21 cellular contexts compared by ENCODE assay signal in the genomic region with DNA sequence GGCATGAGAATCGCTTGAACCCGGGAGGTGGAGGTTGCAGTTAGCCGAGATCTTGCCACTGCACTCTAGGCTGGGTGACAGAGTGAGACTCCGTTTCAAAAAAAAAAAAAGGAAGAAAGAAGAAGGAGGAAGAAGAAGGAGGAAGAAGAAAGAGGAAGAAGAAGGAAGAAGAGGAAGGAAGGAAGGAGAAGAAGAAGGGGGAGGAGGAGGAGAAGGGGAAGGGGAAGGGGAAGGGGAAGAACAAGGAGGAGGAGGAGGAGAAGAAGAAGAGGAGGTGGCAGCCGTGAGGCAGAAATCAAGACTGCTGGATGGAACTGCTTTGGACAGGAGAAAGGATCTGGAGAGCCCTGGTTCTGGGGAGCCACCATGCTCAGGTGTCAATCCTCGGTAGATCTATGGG.
"Had no signal": no experiment of that assay in that cellular context is flagged by ENCODE, and none has a peak within 500 bp of the region (broad histone marks: within the 10 kb centered on the region; RNA-seq: fewer than 3 reads in every experiment).

No MANE protein-coding gene starts in this region.

- H3K9me3 Mint-ChIP-seq: activated naive CD4-positive, alpha-beta T cell treated with anti-CD3 and anti-CD28 coated beads, Interleukin-2, amount 50 U/mL, for 24 hours; central memory CD8-positive, alpha-beta T cell; naive B cell had no signal

- H3K4me1 Mint-ChIP-seq: activated naive CD4-positive, alpha-beta T cell treated with anti-CD3 and anti-CD28 coated beads, Interleukin-2, amount 50 U/mL, for 24 hours; central memory CD8-positive, alpha-beta T cell had no signal

- H3K9me3 ChIP-seq: ascending aorta, gastroesophageal sphincter, heart left ventricle, mucosa of descending colon, right lobe of liver, stomach had no signal

- ATAC-seq: esophagus mucosa, gastroesophageal sphincter, heart left ventricle, left ventricle myocardium superior, mucosa of descending colon had no signal

- H3K4me3 ChIP-seq: ascending aorta, gastroesophageal sphincter, heart left ventricle, mucosa of descending colon, neural progenitor cell, right lobe of liver, stomach had no signal

- H3K27me3 ChIP-seq: ascending aorta, gastroesophageal sphincter, heart left ventricle, right lobe of liver, stomach had no signal

- H3K79me2 ChIP-seq: parathyroid adenoma had no signal

- H3K36me3 ChIP-seq: ascending aorta, gastroesophageal sphincter, heart left ventricle, neural progenitor cell, right lobe of liver, stomach had no signal

- H3K27ac ChIP-seq: ascending aorta, gastroesophageal sphincter, heart left ventricle, neural progenitor cell, parathyroid adenoma, right lobe of liver, stomach had no signal

- H3K27me3 Mint-ChIP-seq: activated naive CD4-positive, alpha-beta T cell treated with anti-CD3 and anti-CD28 coated beads, Interleukin-2, amount 50 U/mL, for 24 hours; central memory CD8-positive, alpha-beta T cell; naive B cell had no signal

- DNase-seq: activated CD4-positive, alpha-beta T cell treated with anti-CD3 and anti-CD28 coated beads, Interleukin-2, amount 50 U/mL, for 48 hours; activated gamma-delta T cell; effector CD8-positive, alpha-beta T cell; heart left ventricle; left ventricle myocardium superior; mesenchymal stem cell; mucosa of descending colon; naive B cell; right lobe of liver; small intestine; stimulated activated CD4-positive, alpha-beta T cell treated with anti-CD3 and anti-CD28 coated beads, Interleukin-15, amount 100 ng/mL, for 24 hours; stimulated activated CD4-positive, alpha-beta T cell treated with anti-CD3 and anti-CD28 coated beads, Interleukin-2, amount 100 ng/mL, for 48 hours; stomach; trophoblast cell had no signal

- H3K27ac Mint-ChIP-seq: activated naive CD4-positive, alpha-beta T cell treated with anti-CD3 and anti-CD28 coated beads, Interleukin-2, amount 50 U/mL, for 24 hours had no signal

- H3K4me2 ChIP-seq: neural progenitor cell had no signal

- H3K36me3 Mint-ChIP-seq: activated naive CD4-positive, alpha-beta T cell treated with anti-CD3 and anti-CD28 coated beads, Interleukin-2, amount 50 U/mL, for 24 hours; naive B cell had no signal

- H2AFZ ChIP-seq: neural progenitor cell, parathyroid adenoma had no signal

- H3K4me1 ChIP-seq: ascending aorta, gastroesophageal sphincter, heart left ventricle, parathyroid adenoma, right lobe of liver, stomach had no signal

- H3K4me3 Mint-ChIP-seq: activated naive CD4-positive, alpha-beta T cell treated with anti-CD3 and anti-CD28 coated beads, Interleukin-2, amount 50 U/mL, for 24 hours; central memory CD8-positive, alpha-beta T cell; neural progenitor cell had no signal

- H3K9ac ChIP-seq: neural progenitor cell, parathyroid adenoma had no signal
